Comparison of ENCODE assay signal across 1 cellular context in genomic region chrX:146396409-146396808, GRCh38.
TF ChIP-seq lines count a peak whose summit lies in the region.

No MANE protein-coding gene starts in this region.

TF ChIP-seq in GM23338, 12 proteins besides CTCF, POLR2A, EP300 and RAD21 (continued from another document):
- no peak for TF ChIP-seq ZNF462 (CRISPR knock-in tag; IDR thresholded peaks at IDR 0.05)
